17 cellular contexts compared by ENCODE assay signal in the genomic region with DNA sequence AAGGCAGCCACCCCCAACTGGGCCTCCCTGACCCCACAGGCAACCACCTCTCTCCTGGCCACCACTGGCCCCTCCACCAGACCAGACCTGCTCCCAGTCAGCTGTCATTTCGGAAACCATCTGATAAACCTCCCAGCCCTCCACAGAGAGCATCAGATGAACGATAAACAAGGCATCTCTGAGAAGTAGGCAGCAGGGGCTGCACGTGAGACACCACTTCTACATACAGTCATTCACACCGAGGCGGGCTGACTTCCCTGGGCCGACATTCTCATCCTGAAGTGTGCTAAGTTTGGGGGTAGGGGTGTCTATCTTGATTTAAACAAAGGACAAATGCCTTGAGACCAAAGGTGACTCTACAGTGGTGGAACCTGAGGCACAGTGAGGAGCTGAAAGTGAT.
"Had no signal": no experiment of that assay in that cellular context is flagged by ENCODE, and none has a peak within 500 bp of the region (broad histone marks: within the 10 kb centered on the region; RNA-seq: fewer than 3 reads in every experiment).

No MANE protein-coding gene starts in this region.

- H3K27ac ChIP-seq: suprapubic skin, transverse colon had no signal

- H3K27ac Mint-ChIP-seq: activated CD4-positive, alpha-beta T cell treated with anti-CD3 and anti-CD28 coated beads, Interleukin-2, amount 10 ng/mL, durations not matched to agents 24 days and 14 days; activated CD8-positive, alpha-beta T cell treated with anti-CD3 and anti-CD28 coated beads for 36 hours; activated naive CD4-positive, alpha-beta T cell treated with anti-CD3 and anti-CD28 coated beads for 36 hours; activated T-cell treated with anti-CD3 and anti-CD28 coated beads, Interleukin-2, amount 50 U/mL, for 24 hours; activated T-helper 2 cell treated with anti-CD3 and anti-CD28 coated beads, Interferon-gamma antibody, Interleukin-2, Interleukin-4, amounts not matched to agents 10 μg/mL and 5 μg/mL and 100 μg/mL, durations not matched to agents 14 hours and 24 hours and 36 hours; natural killer cell; stimulated activated naive CD8-positive, alpha-beta T cell treated with anti-CD3 and anti-CD28 coated beads, Interleukin-15, Interleukin-2, amounts not matched to agents 100 ng/mL and 50 ng/mL, for 24 hours; T-helper 1 cell treated with Interleukin-12 subunit alpha and Interleukin-12 subunit beta and Interleukin-4 antibody, amounts not matched to agents 30 μg/mL and 1 μg/mL, for 36 hours had no signal

- H3K4me3 Mint-ChIP-seq: activated CD4-positive, alpha-beta T cell treated with anti-CD3 and anti-CD28 coated beads, Interleukin-2, amount 10 ng/mL, durations not matched to agents 24 days and 14 days; activated CD8-positive, alpha-beta T cell treated with anti-CD3 and anti-CD28 coated beads for 36 hours; activated naive CD4-positive, alpha-beta T cell treated with anti-CD3 and anti-CD28 coated beads for 36 hours; activated T-cell treated with anti-CD3 and anti-CD28 coated beads, Interleukin-2, amount 50 U/mL, for 24 hours; natural killer cell; stimulated activated naive CD8-positive, alpha-beta T cell treated with anti-CD3 and anti-CD28 coated beads, Interleukin-15, Interleukin-2, amounts not matched to agents 100 ng/mL and 50 ng/mL, for 24 hours; T-helper 1 cell treated with Interleukin-12 subunit alpha and Interleukin-12 subunit beta and Interleukin-4 antibody, amounts not matched to agents 30 μg/mL and 1 μg/mL, for 36 hours had no signal

- H3K4me3 ChIP-seq: coronary artery, gastrocnemius medialis, lung, suprapubic skin, transverse colon had no signal

- DNase-seq: activated CD4-positive, alpha-beta T cell treated with anti-CD3 and anti-CD28 coated beads, Interleukin-2, amount 10 ng/mL, durations not matched to agents 24 days and 14 days; activated CD8-positive, alpha-beta T cell treated with anti-CD3 and anti-CD28 coated beads for 36 hours; activated naive CD4-positive, alpha-beta T cell treated with anti-CD3 and anti-CD28 coated beads for 36 hours; activated T-cell treated with anti-CD3 and anti-CD28 coated beads, Interleukin-2, amount 50 U/mL, for 24 hours; aorta; gastrocnemius medialis; left colon; natural killer cell; nucleus accumbens; retina; transverse colon had no signal

- H3K27me3 ChIP-seq: gastrocnemius medialis, suprapubic skin, transverse colon had no signal

- H3K36me3 Mint-ChIP-seq: natural killer cell had no signal

- H3K9me3 ChIP-seq: gastrocnemius medialis, suprapubic skin, transverse colon had no signal

- ATAC-seq: activated CD8-positive, alpha-beta T cell treated with anti-CD3 and anti-CD28 coated beads for 36 hours; gastrocnemius medialis; left colon; natural killer cell had no signal

- H3K9me3 Mint-ChIP-seq: activated CD4-positive, alpha-beta T cell treated with anti-CD3 and anti-CD28 coated beads, Interleukin-2, amount 10 ng/mL, durations not matched to agents 24 days and 14 days; activated CD8-positive, alpha-beta T cell treated with anti-CD3 and anti-CD28 coated beads for 36 hours; activated naive CD4-positive, alpha-beta T cell treated with anti-CD3 and anti-CD28 coated beads for 36 hours; activated T-cell treated with anti-CD3 and anti-CD28 coated beads, Interleukin-2, amount 50 U/mL, for 24 hours; activated T-helper 2 cell treated with anti-CD3 and anti-CD28 coated beads, Interferon-gamma antibody, Interleukin-2, Interleukin-4, amounts not matched to agents 10 μg/mL and 5 μg/mL and 100 μg/mL, durations not matched to agents 14 hours and 24 hours and 36 hours; natural killer cell; stimulated activated naive CD8-positive, alpha-beta T cell treated with anti-CD3 and anti-CD28 coated beads, Interleukin-15, Interleukin-2, amounts not matched to agents 100 ng/mL and 50 ng/mL, for 24 hours; T-helper 1 cell treated with Interleukin-12 subunit alpha and Interleukin-12 subunit beta and Interleukin-4 antibody, amounts not matched to agents 30 μg/mL and 1 μg/mL, for 36 hours had no signal

- H3K36me3 ChIP-seq: gastrocnemius medialis, suprapubic skin, transverse colon had no signal
